10 cellular contexts compared by ENCODE assay signal in genomic region chr19:27966390-27966816, GRCh38.
DNase-seq lines count a peak whose midpoint lies in the region; ATAC-seq and TF ChIP-seq lines count a peak whose summit lies in the region.
"Had no signal": no experiment of that assay in that cellular context is flagged by ENCODE, and none has a peak within 500 bp of the region (broad histone marks: within the 10 kb centered on the region; RNA-seq: fewer than 3 reads in every experiment).

No MANE protein-coding gene starts in this region.

- H3K36me3 Mint-ChIP-seq in nephron progenitor cell (ENCODE audit: low read depth), result no peaks in the 10 kb centered on the region
- H3K36me3 Mint-ChIP-seq: naive thymus-derived CD8-positive, alpha-beta T cell had no signal

- H3K27me3 Mint-ChIP-seq in nephron progenitor cell (ENCODE audit: low read depth, poor library complexity), result peaks cover 3% of the 10 kb centered on the region

- H3K18ac ChIP-seq in mesenchymal stem cell (ENCODE audit: low read depth in 1 of 2, low read length in 2 of 2), result no peak overlapping the region

- H3K4me3 ChIP-seq in LNCaP clone FGC (ENCODE audit: low read depth, low read length) (no peak overlapping the region), mammary epithelial cell (replicated peaks in 1 of 3; ENCODE audit: insufficient read depth in 1 of 3, low read depth in 2 of 3, low read length in 3 of 3) (no peak overlapping the region), mesenchymal stem cell (ENCODE audit: insufficient read depth in 1 of 2, low read depth in 1 of 2, low read length in 2 of 2) (no peak overlapping the region)

- no peaks in the 10 kb centered on the region for H3K79me2 ChIP-seq in mammary epithelial cell (ENCODE audit: insufficient read depth, low read length)

- H3K4me2 ChIP-seq in mammary epithelial cell (ENCODE audit: insufficient read depth, low read depth, low read length) (no peak overlapping the region), mesenchymal stem cell (ENCODE audit: low read length, poor library complexity, severe bottlenecking) (no peak overlapping the region)

- H3K27me3 ChIP-seq in mammary epithelial cell (ENCODE audit: insufficient read depth, low read length) (no peaks in the 10 kb centered on the region), mesenchymal stem cell (ENCODE audit: control insufficient read depth in 1 of 2, insufficient read depth in 1 of 2, low read length in 2 of 2) (no peaks in the 10 kb centered on the region)

- no peak overlapping the region for H2BK12ac ChIP-seq in mesenchymal stem cell (ENCODE audit: low read length in 2 of 2)

- dilution Hi-C loops in mammary epithelial cell (cut with HindIII; ENCODE audit: low sequenced_read_pairs), result no loop called here

- no peak overlapping the region for H3K23ac ChIP-seq in mesenchymal stem cell (ENCODE audit: low read length in 2 of 2)

- no peak overlapping the region for H3K9ac ChIP-seq in mammary epithelial cell (ENCODE audit: insufficient read depth, low read length)
- H3K9ac ChIP-seq in mesenchymal stem cell (ENCODE audit: low read length), result no peak overlapping the region

- ATAC-seq in HG02981 (IDR thresholded peaks at IDR 0.05; ENCODE audit: unreplicated experiment) (no peak), HG03354 (IDR thresholded peaks at IDR 0.05; ENCODE audit: poor library complexity, severe bottlenecking, unreplicated experiment) (no peak)
- ATAC-seq: activated T-cell treated with anti-CD3 and anti-CD28 coated beads, Interleukin-2, amount 50 U/mL, for 72 hours; naive thymus-derived CD8-positive, alpha-beta T cell had no signal

- H2AK5ac ChIP-seq in mesenchymal stem cell (ENCODE audit: low read length, severe bottlenecking), result no peak overlapping the region

- H2BK5ac ChIP-seq in mesenchymal stem cell (ENCODE audit: low read depth, low read length, poor library complexity, severe bottlenecking), result no peak overlapping the region

- H3K14ac ChIP-seq in mesenchymal stem cell (ENCODE audit: low read length in 2 of 2), result no peak overlapping the region

- H3K36me3 ChIP-seq in mammary epithelial cell (ENCODE audit: insufficient read depth, low read length) (no peaks in the 10 kb centered on the region), mesenchymal stem cell (ENCODE audit: control insufficient read depth in 1 of 2, insufficient read depth in 2 of 2, low read depth in 1 of 2, low read length in 2 of 2) (no peaks in the 10 kb centered on the region)

- WGBS in mammary epithelial cell (ENCODE audit: low coverage, missing lambda C conversion rate), result 25% methylated on average over 2 of the region's 2 CpGs
- 17% methylated on average over 1 of the region's 2 CpGs for WGBS in mesenchymal stem cell

- H4K8ac ChIP-seq in mesenchymal stem cell (ENCODE audit: low read length), result no peak overlapping the region

- H2AFZ ChIP-seq in mammary epithelial cell (ENCODE audit: low read depth, low read length), result no peak overlapping the region
- no peak overlapping the region for H2AFZ ChIP-seq in mesenchymal stem cell (ENCODE audit: low read depth, low read length)

- intact Hi-C loops in mammary epithelial cell (cut with micrococcal nuclease), result no loop called here

- no TSS peak for BruUV-seq in mammary epithelial cell (replicated peaks; lab: Mats Ljungman, UMichigan)

- H2BK120ac ChIP-seq in mesenchymal stem cell (ENCODE audit: low read depth, low read length), result no peak overlapping the region

- H3K27ac Mint-ChIP-seq in nephron progenitor cell, result no peak overlapping the region
- H3K27ac Mint-ChIP-seq: activated T-cell treated with anti-CD3 and anti-CD28 coated beads, Interleukin-2, amount 50 U/mL, for 72 hours; naive thymus-derived CD8-positive, alpha-beta T cell had no signal

- H3K9me3 ChIP-seq in mammary epithelial cell (replicated peaks; ENCODE audit: insufficient read depth, low read length) (no peaks in the 10 kb centered on the region), mesenchymal stem cell (ENCODE audit: control insufficient read depth, low read length) (no peaks in the 10 kb centered on the region)

- H2BK15ac ChIP-seq in mesenchymal stem cell (ENCODE audit: low read depth, poor library complexity, severe bottlenecking), result no peak overlapping the region

- TF ChIP-seq CTCF in LNCaP clone FGC (IDR thresholded peaks at IDR 0.05; ENCODE audit: control insufficient read depth, extremely low read depth, insufficient read depth) (peak; percentile 72), mammary epithelial cell (conservative IDR thresholded peaks at IDR 0.05 in 1 of 2, IDR thresholded peaks at IDR 0.05 in 1 of 2; ENCODE audit: extremely low read depth in 1 of 2, insufficient read depth in 1 of 2, low read depth in 1 of 2, low read length in 2 of 2) (peak; percentile 72 to 80), nephron progenitor cell (IDR thresholded peaks at IDR 0.05) (peak; percentile 68)

- in situ Hi-C loops in mammary epithelial cell (cut with MboI; ENCODE audit: low sequenced_read_pairs in 2 of 2), result loop anchor here in 1 of 2 donors (25.0 kb wide), 1 partner anchor 746 kb away; no protein-coding TSS in a partner anchor

- no peak overlapping the region for H3K4ac ChIP-seq in mesenchymal stem cell (ENCODE audit: low read depth in 1 of 2, low read length in 2 of 2)

- no peak overlapping the region for H3K27ac ChIP-seq in mammary epithelial cell (ENCODE audit: insufficient read depth, low read depth, low read length)
- H3K27ac ChIP-seq in mesenchymal stem cell (ENCODE audit: low read length, poor library complexity, severe bottlenecking), result no peak overlapping the region

- H3K4me1 ChIP-seq in mammary epithelial cell (ENCODE audit: insufficient read depth, low read length) (no peaks in the 10 kb centered on the region), mesenchymal stem cell (ENCODE audit: control insufficient read depth, insufficient read depth, low read depth, low read length) (peaks cover 6% of the 10 kb centered on the region)

- H4K91ac ChIP-seq in mesenchymal stem cell (ENCODE audit: low read length), result no peak overlapping the region

- CTCF ChIA-PET in mammary epithelial cell (lab: Charles Lee; ENCODE audit: low non-redundant PET), result interaction anchor here (0.6 kb wide), 1 partner anchor 404 kb away, joined by 3 read pairs; no protein-coding TSS in a partner anchor

- no peaks in the 10 kb centered on the region for H4K20me1 ChIP-seq in mammary epithelial cell (ENCODE audit: insufficient read depth, low read length)

- H3K4me3 Mint-ChIP-seq in nephron progenitor cell, result no peak overlapping the region
- H3K4me3 Mint-ChIP-seq: activated T-cell treated with anti-CD3 and anti-CD28 coated beads, Interleukin-2, amount 50 U/mL, for 72 hours; naive thymus-derived CD8-positive, alpha-beta T cell had no signal

- H3K79me1 ChIP-seq in mesenchymal stem cell (replicated peaks; ENCODE audit: low read length, poor library complexity, severe bottlenecking), result no peaks in the 10 kb centered on the region

- H3K9me3 Mint-ChIP-seq in nephron progenitor cell, result no peaks in the 10 kb centered on the region
- H3K9me3 Mint-ChIP-seq: activated T-cell treated with anti-CD3 and anti-CD28 coated beads, Interleukin-2, amount 50 U/mL, for 72 hours; naive thymus-derived CD8-positive, alpha-beta T cell had no signal

- H3K4me1 Mint-ChIP-seq in nephron progenitor cell, result no peaks in the 10 kb centered on the region
- H3K4me1 Mint-ChIP-seq: naive thymus-derived CD8-positive, alpha-beta T cell had no signal

- DNase-seq in EH (ENCODE audit: low read depth), result peak; percentile 13
- DNase-seq in LNCaP clone FGC (ENCODE audit: low read depth), result no peak
- no peak for DNase-seq in mammary epithelial cell
- no peak for DNase-seq in nephron progenitor cell
- no peak for DNase-seq in H4 (ENCODE audit: low spot score)
- no peak for DNase-seq in mesenchymal stem cell
- DNase-seq: activated T-cell treated with anti-CD3 and anti-CD28 coated beads, Interleukin-2, amount 50 U/mL, for 72 hours had no signal
